In the genomic region with DNA sequence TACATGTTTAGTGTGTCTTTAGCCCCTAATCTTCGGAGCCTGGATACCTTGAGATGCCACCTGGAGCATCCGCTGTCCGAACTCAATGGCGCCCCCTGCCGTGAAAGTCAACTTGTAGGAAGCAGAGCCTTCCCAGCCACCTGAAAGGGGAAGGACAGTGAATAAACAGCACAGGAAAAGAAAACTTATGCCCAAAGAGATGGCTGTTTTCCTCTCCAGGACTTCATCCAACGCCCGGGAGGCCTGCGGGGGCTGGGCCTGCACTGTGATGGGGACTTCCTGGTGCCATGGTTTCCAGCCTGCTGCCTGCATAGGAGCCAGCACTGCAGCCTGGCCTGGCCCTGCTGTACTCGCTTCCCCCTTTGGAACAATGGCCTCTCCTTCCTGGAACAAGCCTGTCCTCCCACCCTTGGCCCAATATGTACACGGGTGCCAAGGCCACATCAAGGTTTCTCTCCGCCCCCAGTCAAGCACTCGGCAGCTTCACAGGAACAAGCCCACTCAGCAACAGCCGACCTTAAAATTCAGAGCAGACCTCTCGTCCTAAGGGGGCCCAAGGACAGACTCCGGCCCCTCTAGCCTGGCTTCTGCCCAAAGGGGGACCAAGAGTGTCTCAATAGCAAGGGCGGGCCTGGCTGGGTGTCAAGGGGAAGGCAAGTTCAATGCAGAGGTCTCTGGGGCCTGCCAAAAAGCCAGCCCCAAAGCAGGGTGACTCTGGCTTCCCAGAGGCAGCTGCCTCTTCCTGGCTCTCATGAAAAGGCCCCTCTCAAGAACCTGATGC, we compare ENCODE assay signal across 8 cellular contexts. TPM values are rescaled to one million over a fixed set of nuclear protein-coding genes. Genes with fewer than 3 reads are reported as not detected.
DNase-seq lines count a peak whose midpoint lies in the region; ATAC-seq and TF ChIP-seq lines count a peak whose summit lies in the region.

No MANE protein-coding gene starts in this region.

- DNase-seq in Caki2 (ENCODE audit: low read depth) (peak; percentile 39), LNCaP clone FGC (ENCODE audit: low read depth) (no peak), T-cell (peak; percentile 44 to 85 (median 74)), ascending aorta (ENCODE audit: low spot score in 2 of 2) (no peak), inferior parietal cortex (ENCODE audit: extremely low spot score) (peak; percentile 63), epidermal melanocyte (ENCODE audit: insufficient read length, low spot score) (no peak)
- peak; percentile 71 to 91 (median 80) for DNase-seq in stimulated activated CD4-positive, alpha-beta T cell treated with anti-CD3 and anti-CD28 coated beads, Interleukin-1b, Interleukin-23, amount 100 ng/mL, for 24 hours (ENCODE audit: low read depth in 4 of 4, low spot score in 1 of 4)

- peaks cover 11 to 32% of the 10 kb centered on the region in 2 donors for H3K4me1 ChIP-seq in ascending aorta

- CTCF ChIA-PET in T-cell (lab: Charles Lee) = interaction anchor here (0.7 to 1.6 kb wide), 5 partner anchors 9 to 95 kb away, joined by 3 to 4 read pairs (median 3); no protein-coding TSS in a partner anchor

- intact Hi-C loops in ascending aorta (cut with DNase I) = no loop called here

- H3K36me3 ChIP-seq in ascending aorta = peaks cover 64 to 67% of the 10 kb centered on the region in 2 donors

- H3K27me3 ChIP-seq in ascending aorta = no peaks in the 10 kb centered on the region

- TF ChIP-seq CTCF in LNCaP clone FGC (IDR thresholded peaks at IDR 0.05; ENCODE audit: control insufficient read depth, extremely low read depth, insufficient read depth) (peak; percentile 83), ascending aorta (IDR thresholded peaks at IDR 0.05) (peak; percentile 24 to 61 (median 47))

- H3K4me3 ChIP-seq in LNCaP clone FGC (ENCODE audit: low read depth, low read length) (no peak overlapping the region), ascending aorta (no peak overlapping the region)

- H3K9me3 ChIP-seq in ascending aorta = no peaks in the 10 kb centered on the region

- in situ Hi-C loops in Caki2 (cut with HindIII; ENCODE audit: low pct_unique_long_range_greater_than_20kb, low sequenced_read_pairs) = no loop called here

- peak in 1 of 4 experiments; percentile 41 for ATAC-seq in T-cell (replicated peaks in 1 of 4)
- no peak for ATAC-seq in GM18520 (IDR thresholded peaks at IDR 0.05; ENCODE audit: unreplicated experiment)

- peaks cover 25% of the 10 kb centered on the region for H3K36me3 Mint-ChIP-seq in T-cell

- H3K4me3 Mint-ChIP-seq in T-cell = no peak overlapping the region

- no peaks in the 10 kb centered on the region for H3K9me3 Mint-ChIP-seq in T-cell

- no peaks in the 10 kb centered on the region for H3K27me3 Mint-ChIP-seq in T-cell

- H3K27ac Mint-ChIP-seq in T-cell = peak overlapping the region; percentile 63 to 82

- peak overlapping the region; percentile 46 to 72 for H3K27ac ChIP-seq in ascending aorta

- POLR2A ChIA-PET in T-cell (lab: Charles Lee) = no interaction called here

- H3K4me1 Mint-ChIP-seq in T-cell = peaks cover 30 to 45% (median 37%) of the 10 kb centered on the region in 3 donors

RNA-seq across cellular contexts. Expression of a gene that starts 4.5 kb away (rescaled TPM):
- total RNA-seq in Caki2 (2014; rRNA removed; shearing (Covaris generic); ENCODE audit: low replicate concordance) = 1.5 and 2.2 TPM in 2 replicates
- total RNA-seq in T-cell = 100 to 1,000 TPM; 148 to 191 (median 180) TPM
- 33.1 TPM for total RNA-seq in ascending aorta

RNA-seq across cellular contexts. Expression of a gene that starts 6.4 kb away (rescaled TPM):
- total RNA-seq in Caki2 (2014; rRNA removed; shearing (Covaris generic); ENCODE audit: low replicate concordance) = 16.9 and 25.7 TPM in 2 replicates
- 100 to 1,000 TPM in 3 of 5 donors, 10 to 100 TPM in 2; 91.4 to 158 (median 138) TPM for total RNA-seq in T-cell
- 50.7 TPM for total RNA-seq in ascending aorta

RNA-seq across cellular contexts. Expression of a gene that starts 29.7 kb away (rescaled TPM):
- 73.4 and 102 TPM in 2 replicates for total RNA-seq in Caki2 (2014; rRNA removed; shearing (Covaris generic); ENCODE audit: low replicate concordance)
- total RNA-seq in T-cell (10 to 100 TPM in 3 of 5 donors, 1 to 10 TPM in 2; 2.6 to 24.6 (median 18.3) TPM), ascending aorta (132 TPM)

RNA-seq across cellular contexts. Expression of a gene that starts 48.0 kb away (rescaled TPM):
- total RNA-seq in Caki2 (2014; rRNA removed; shearing (Covaris generic); ENCODE audit: low replicate concordance) = 30.9 and 44.3 TPM in 2 replicates
- total RNA-seq in T-cell (10 to 100 TPM; 22.1 to 52.2 (median 45.9) TPM), ascending aorta (43.3 TPM)

RNA-seq across cellular contexts. Expression of a gene that starts 56.0 kb away (rescaled TPM):
- 103 and 124 TPM in 2 replicates for total RNA-seq in Caki2 (2014; rRNA removed; shearing (Covaris generic); ENCODE audit: low replicate concordance)
- 100 to 1,000 TPM; 116 to 170 (median 144) TPM for total RNA-seq in T-cell
- 31.9 TPM for total RNA-seq in ascending aorta

Comparison
In these comparisons a context has a peak if more than half of its experiments do, and no peak if none do; other contexts are left out.
1. DNase-seq: peak in Caki2 (single experiment), T-cell (34 of 34), inferior parietal cortex (single experiment) and stimulated activated CD4-positive, alpha-beta T cell treated with anti-CD3 and anti-CD28 coated beads, Interleukin-1b, Interleukin-23, amount 100 ng/mL, for 24 hours (4 of 4); none in LNCaP clone FGC (single experiment), ascending aorta (0 of 2) and epidermal melanocyte (single experiment).
2. RNA of a gene that starts 4.5 kb away (total RNA-seq): 148 to 191 TPM in T-cell and 33.1 TPM in ascending aorta (single experiment); 1.5 to 2.2 TPM in Caki2; every median in the first group is over 10 times any median in the second.